In genomic region chr6:79731471-79731870, GRCh38 we compare ENCODE assay signal across 18 cellular contexts.
"Had no signal": no experiment of that assay in that cellular context is flagged by ENCODE, and none has a peak within 500 bp of the region (broad histone marks: within the 10 kb centered on the region; RNA-seq: fewer than 3 reads in every experiment).

No MANE protein-coding gene starts in this region.

- DNase-seq: KBM-7, MV-4-11, NCI-H1048, NCI-H1105, NCI-H1417, NCI-H1436 treated with DMSO at 0.1 percent for 48 hours, NCI-H1694, NCI-H187 treated with DMSO at 0.1 percent for 48 hours, NCI-H2029 treated with DMSO at 0.1 percent for 48 hours, NCI-H2171 treated with DMSO at 0.1 percent for 48 hours, NCI-H345, NCI-H446 treated with DMSO at 0.1 percent for 48 hours, NCI-H510A treated with DMSO at 0.1 percent for 48 hours, NCI-H526, PC-3, Peyer's patch, SHP77 treated with DMSO at 0.1 percent for 48 hours, SJCRH30 had no signal

- H3K4me3 ChIP-seq: Peyer's patch, SJCRH30 had no signal

- H3K36me3 ChIP-seq: Peyer's patch, SJCRH30 had no signal

- H3K9me3 ChIP-seq: Peyer's patch, SJCRH30 had no signal

- H3K27me3 ChIP-seq: Peyer's patch, SJCRH30 had no signal

- H3K4me1 ChIP-seq: Peyer's patch, SJCRH30 had no signal

- H3K27ac ChIP-seq: Peyer's patch, SJCRH30 had no signal
